In genomic region chr5:430214-430925, GRCh38 we compare ENCODE assay signal across 13 cellular contexts. TPM values are rescaled to one million over a fixed set of nuclear protein-coding genes. Genes with fewer than 3 reads are reported as not detected.
DNase-seq lines count a peak whose midpoint lies in the region; ATAC-seq and TF ChIP-seq lines count a peak whose summit lies in the region.
"Had no signal": no experiment of that assay in that cellular context is flagged by ENCODE, and none has a peak within 500 bp of the region (broad histone marks: within the 10 kb centered on the region; RNA-seq: fewer than 3 reads in every experiment).

No MANE protein-coding gene starts in this region.

- H3K27me3 ChIP-seq in BLaER1 treated with 17β-estradiol and CSF1 and Interleukin-3, amounts not matched to agents 10 nM and 100 nM: peaks cover 0 to 15% (median 0%) of the 10 kb centered on the region in 11 experiments; a peak in 5 of 22 replicates
- H3K27me3 ChIP-seq in H9 (ENCODE audit: insufficient read depth, low read length): no peaks in the 10 kb centered on the region
- H3K27me3 ChIP-seq in neural progenitor cell: no peaks in the 10 kb centered on the region
- H3K27me3 ChIP-seq: MG63 had no signal

- no peak overlapping the region for H3K9ac ChIP-seq in BLaER1 treated with 17β-estradiol and CSF1 and Interleukin-3, amounts not matched to agents 10 nM and 100 nM
- no peak overlapping the region for H3K9ac ChIP-seq in H9 (ENCODE audit: extremely low read depth, insufficient read length, low read length)
- H3K9ac ChIP-seq in neural progenitor cell: no peak overlapping the region

- H2AFZ ChIP-seq in H9 (ENCODE audit: low read length): no peak overlapping the region
- no peak overlapping the region for H2AFZ ChIP-seq in neural progenitor cell (replicated peaks)

- H3K4me3 ChIP-seq in BLaER1 treated with 17β-estradiol and CSF1 and Interleukin-3, amounts not matched to agents 10 nM and 100 nM: no peak overlapping the region
- H3K4me3 ChIP-seq in neural progenitor cell: no peak overlapping the region
- H3K4me3 ChIP-seq: MG63 had no signal

- H3K18ac ChIP-seq in H9 (ENCODE audit: insufficient read length, low read depth, low read length): no peak overlapping the region

- H2BK20ac ChIP-seq in H9 (ENCODE audit: low read depth, low read length, poor library complexity, severe bottlenecking): no peak overlapping the region

- H3K27ac ChIP-seq in BLaER1 treated with 17β-estradiol and CSF1 and Interleukin-3, amounts not matched to agents 10 nM and 100 nM: no peak overlapping the region
- H3K27ac ChIP-seq in H9 (ENCODE audit: insufficient read length, low read depth, low read length) (no peak overlapping the region), neural progenitor cell (no peak overlapping the region)

- H2BK15ac ChIP-seq in H9 (ENCODE audit: low read depth, low read length): no peak overlapping the region

- TF ChIP-seq CTCF in H9 (conservative IDR thresholded peaks at IDR 0.05) (no peak), brain (conservative IDR thresholded peaks at IDR 0.05) (no peak), neural progenitor cell (IDR thresholded peaks at IDR 0.05) (no peak)

- no peaks in the 10 kb centered on the region for H3K79me1 ChIP-seq in H9 (ENCODE audit: insufficient read depth, low read depth, low read length, poor library complexity, severe bottlenecking)

- H3K27me3 Mint-ChIP-seq in H9 (ENCODE audit: low read depth) (peaks cover 11% of the 10 kb centered on the region), brain (peaks cover 11% of the 10 kb centered on the region), neural progenitor cell (ENCODE audit: insufficient read depth, low read depth) (peaks cover 4% of the 10 kb centered on the region)

- peaks cover 16 to 55% (median 34%) of the 10 kb centered on the region in 10 experiments for H3K4me1 ChIP-seq in BLaER1 treated with 17β-estradiol and CSF1 and Interleukin-3, amounts not matched to agents 10 nM and 100 nM
- H3K4me1 ChIP-seq in H9 (ENCODE audit: insufficient read depth, low read length) (no peaks in the 10 kb centered on the region), neural progenitor cell (no peaks in the 10 kb centered on the region)

- H4K8ac ChIP-seq in H9 (replicated peaks; ENCODE audit: insufficient read length, low read depth, low read length): no peak overlapping the region

- H3K9me3 Mint-ChIP-seq in H9 (peaks cover 6 to 8% of the 10 kb centered on the region in 2 experiments; a peak in 2 of 5 replicates), brain (peaks cover 0 to 3% (median 0%) of the 10 kb centered on the region in 5 experiments), neural progenitor cell (peaks cover 5% of the 10 kb centered on the region)
- H3K9me3 Mint-ChIP-seq: endodermal cell, immature natural killer cell had no signal

- peaks cover 0 to 4% (median 0%) of the 10 kb centered on the region in 3 experiments; a peak in 3 of 7 replicates for H3K36me3 Mint-ChIP-seq in H9 (ENCODE audit: insufficient read depth in 1 of 3, low read depth in 3 of 3)
- H3K36me3 Mint-ChIP-seq in brain: peaks cover 6% of the 10 kb centered on the region
- peaks cover 3% of the 10 kb centered on the region for H3K36me3 Mint-ChIP-seq in neural progenitor cell
- H3K36me3 Mint-ChIP-seq: immature natural killer cell had no signal

- no peak overlapping the region for H2BK12ac ChIP-seq in H9 (ENCODE audit: insufficient read length, low read depth, low read length)

- H3K27ac Mint-ChIP-seq in H9: no peak overlapping the region
- peak overlapping the region in 4 of 5 experiments; percentile 71 to 93 (median 79) for H3K27ac Mint-ChIP-seq in brain
- peak overlapping the region; percentile 13 for H3K27ac Mint-ChIP-seq in neural progenitor cell
- H3K27ac Mint-ChIP-seq: B cell, endodermal cell, immature natural killer cell, progenitor cell of endocrine pancreas had no signal

- no peak overlapping the region for H2AK5ac ChIP-seq in H9 (ENCODE audit: insufficient read length, low read length)

- no peaks in the 10 kb centered on the region for H3K79me2 ChIP-seq in H9 (ENCODE audit: insufficient read depth, low read length)
- no peaks in the 10 kb centered on the region for H3K79me2 ChIP-seq in neural progenitor cell (ENCODE audit: low read depth)

- no peaks in the 10 kb centered on the region for H3K23me2 ChIP-seq in H9 (ENCODE audit: insufficient read length, low read depth, low read length, poor library complexity, severe bottlenecking)

- H4K91ac ChIP-seq in H9 (ENCODE audit: insufficient read length, low read depth, low read length): no peak overlapping the region

- H3K4me1 Mint-ChIP-seq in H9 (peaks cover 3 to 6% of the 10 kb centered on the region in 2 experiments; a peak in 3 of 4 replicates), brain (peaks cover 15% of the 10 kb centered on the region), neural progenitor cell (peaks cover 17% of the 10 kb centered on the region)
- H3K4me1 Mint-ChIP-seq: immature natural killer cell had no signal

- ATAC-seq in HG03139 (IDR thresholded peaks at IDR 0.05; ENCODE audit: unreplicated experiment): no peak
- ATAC-seq in HG02588 (IDR thresholded peaks at IDR 0.05; ENCODE audit: unreplicated experiment): no peak

- no peak overlapping the region; a peak in 1 of 5 replicates for H3K4me3 Mint-ChIP-seq in H9
- no peak overlapping the region for H3K4me3 Mint-ChIP-seq in brain
- H3K4me3 Mint-ChIP-seq in neural progenitor cell: peak overlapping the region; percentile 22
- H3K4me3 Mint-ChIP-seq: B cell, endodermal cell, immature natural killer cell had no signal

- peak overlapping the region; percentile 5 to 70 (median 46); a peak in 19 of 22 replicates for H3K4me2 ChIP-seq in BLaER1 treated with 17β-estradiol and CSF1 and Interleukin-3, amounts not matched to agents 10 nM and 100 nM
- H3K4me2 ChIP-seq in H9 (ENCODE audit: insufficient read depth, insufficient read length, low read length) (no peak overlapping the region), neural progenitor cell (no peak overlapping the region)

- H4K20me1 ChIP-seq in BLaER1 treated with 17β-estradiol and CSF1 and Interleukin-3, amounts not matched to agents 10 nM and 100 nM: peaks cover 0 to 12% (median 0%) of the 10 kb centered on the region in 11 experiments; a peak in 3 of 22 replicates
- H4K20me1 ChIP-seq in H9 (ENCODE audit: control insufficient read depth, insufficient read depth, insufficient read length): no peaks in the 10 kb centered on the region
- H4K20me1 ChIP-seq in neural progenitor cell (ENCODE audit: low read depth): no peaks in the 10 kb centered on the region

- no peak overlapping the region for H3K23ac ChIP-seq in H9 (ENCODE audit: insufficient read length, low read depth, low read length)

- no peak overlapping the region for H4K5ac ChIP-seq in H9 (ENCODE audit: insufficient read length, low read depth, low read length)

- no peaks in the 10 kb centered on the region for H3K9me3 ChIP-seq in BLaER1 treated with 17β-estradiol and CSF1 and Interleukin-3, amounts not matched to agents 10 nM and 100 nM (replicated peaks in 1 of 11)
- H3K9me3 ChIP-seq in H9 (ENCODE audit: control insufficient read depth, low read depth, low read length) (no peaks in the 10 kb centered on the region), neural progenitor cell (ENCODE audit: low read depth) (no peaks in the 10 kb centered on the region)
- H3K9me3 ChIP-seq: MG63 had no signal

- no peak overlapping the region for H2BK5ac ChIP-seq in H9 (ENCODE audit: insufficient read length, low read length)

- no peak overlapping the region for H3K56ac ChIP-seq in H9 (ENCODE audit: insufficient read length, low read depth, low read length)

- peak; percentile 20 for DNase-seq in H9
- DNase-seq in neural progenitor cell (ENCODE audit: low spot score): no peak
- no peak for DNase-seq in SIG-M5 treated with dmso at 0.1 percent for 504 hours (lab: John Stamatoyannopoulos, UW; ENCODE audit: unreplicated experiment)
- DNase-seq in MV-4-11 (lab: John Stamatoyannopoulos, UW): no peak

- no peak overlapping the region for H3K4ac ChIP-seq in H9 (ENCODE audit: low read depth, low read length)

- no peaks in the 10 kb centered on the region for H3F3A ChIP-seq in neural progenitor cell (ENCODE audit: low read depth)

- H3K14ac ChIP-seq in H9 (ENCODE audit: insufficient read depth, low read length): no peak overlapping the region

- WGBS in H9 (ENCODE audit: extremely low coverage, insufficient read length, low lambda C conversion rate): no CpG with 5 or more reads among the region's 25 CpGs

- H3T11ph ChIP-seq in H9 (ENCODE audit: low read length): no peak overlapping the region

- no peaks in the 10 kb centered on the region for H3K36me3 ChIP-seq in BLaER1 treated with 17β-estradiol and CSF1 and Interleukin-3, amounts not matched to agents 10 nM and 100 nM
- no peaks in the 10 kb centered on the region for H3K36me3 ChIP-seq in neural progenitor cell

- no peak overlapping the region for H2BK120ac ChIP-seq in H9 (ENCODE audit: low read depth, low read length, poor library complexity, severe bottlenecking)

RNA-seq across cellular contexts. Expression of gene EXOC3, which starts 12.6 kb away (rescaled TPM):
- total RNA-seq in H9 (2021) (36.7 and 37.6 TPM in 2 replicates), neural progenitor cell (ENCODE audit: low replicate concordance) (19.2 and 37.6 TPM in 2 replicates)
- 69.2 TPM for polyA plus RNA-seq in brain (ENCODE audit: insufficient read depth, low read depth, low replicate concordance)

Comparison
In these comparisons a context has a peak if more than half of its experiments do, and no peak if none do; other contexts are left out.
1. H3K4me2 ChIP-seq: peak in BLaER1 treated with 17β-estradiol and CSF1 and Interleukin-3, amounts not matched to agents 10 nM and 100 nM (11 of 11); none in H9 (single experiment) and neural progenitor cell (single experiment).
2. H3K27ac Mint-ChIP-seq: peak in brain (4 of 5) and neural progenitor cell (single experiment); none in H9 (0 of 3).